ENCODE assay signal across 8 cellular contexts in genomic region chr1:174999216-174999925, GRCh38. TPM values are rescaled to one million over a fixed set of nuclear protein-coding genes. Genes with fewer than 3 reads are reported as not detected.
A peak's percentile ranks its signal among the peaks of the same experiment; 100 is the strongest.
DNase-seq lines count a peak whose midpoint lies in the region; ATAC-seq, FAIRE-seq and TF ChIP-seq lines count a peak whose summit lies in the region.

No MANE protein-coding gene starts in this region.

- H3K4me3 ChIP-seq in fibroblast of the aortic adventitia (ENCODE audit: low read depth, low read length): peak overlapping the region; percentile 79

- peak; percentile 98 for DNase-seq in ELR (ENCODE audit: low read depth)
- peak; percentile 69 for DNase-seq in H54 (ENCODE audit: insufficient read length, low spot score)
- peak; percentile 96 for DNase-seq in LoVo (ENCODE audit: low spot score)
- peak; percentile 99 for DNase-seq in RPMI8226
- peak; percentile 96 for DNase-seq in activated T-helper 2 cell treated with anti-CD3 and anti-CD28 coated beads, Interferon-gamma antibody, Interleukin-2, Interleukin-4, amounts not matched to agents 10 μg/mL and 5 μg/mL and 100 μg/mL, durations not matched to agents 14 hours and 24 hours and 36 hours (ENCODE audit: low spot score)
- DNase-seq in fibroblast of the aortic adventitia (ENCODE audit: low read depth): peak; percentile 100
- peak; percentile 94 for DNase-seq in natural killer cell
- DNase-seq in stimulated activated naive CD4-positive, alpha-beta T cell (lab: John Stamatoyannopoulos, UW): peak; percentile 97 to 100 (median 98)

- H3K9me3 Mint-ChIP-seq in activated T-helper 2 cell treated with anti-CD3 and anti-CD28 coated beads, Interferon-gamma antibody, Interleukin-2, Interleukin-4, amounts not matched to agents 10 μg/mL and 5 μg/mL and 100 μg/mL, durations not matched to agents 14 hours and 24 hours and 36 hours: no peaks in the 10 kb centered on the region
- no peaks in the 10 kb centered on the region for H3K9me3 Mint-ChIP-seq in natural killer cell

- H3K27ac Mint-ChIP-seq in activated T-helper 2 cell treated with anti-CD3 and anti-CD28 coated beads, Interferon-gamma antibody, Interleukin-2, Interleukin-4, amounts not matched to agents 10 μg/mL and 5 μg/mL and 100 μg/mL, durations not matched to agents 14 hours and 24 hours and 36 hours: no peak overlapping the region
- no peak overlapping the region for H3K27ac Mint-ChIP-seq in natural killer cell

- peaks cover 40% of the 10 kb centered on the region for H3K36me3 Mint-ChIP-seq in activated T-helper 2 cell treated with anti-CD3 and anti-CD28 coated beads, Interferon-gamma antibody, Interleukin-2, Interleukin-4, amounts not matched to agents 10 μg/mL and 5 μg/mL and 100 μg/mL, durations not matched to agents 14 hours and 24 hours and 36 hours (ENCODE audit: low read depth)
- H3K36me3 Mint-ChIP-seq in natural killer cell: no peaks in the 10 kb centered on the region

- no peak overlapping the region for H3K4me3 Mint-ChIP-seq in activated T-helper 2 cell treated with anti-CD3 and anti-CD28 coated beads, Interferon-gamma antibody, Interleukin-2, Interleukin-4, amounts not matched to agents 10 μg/mL and 5 μg/mL and 100 μg/mL, durations not matched to agents 14 hours and 24 hours and 36 hours (ENCODE audit: low read depth)
- H3K4me3 Mint-ChIP-seq in natural killer cell: no peak overlapping the region

- TF ChIP-seq POLR2A in H54 (IDR thresholded peaks at IDR 0.05; ENCODE audit: low read depth, low read length): peak; percentile 58

- H3K4me1 Mint-ChIP-seq in activated T-helper 2 cell treated with anti-CD3 and anti-CD28 coated beads, Interferon-gamma antibody, Interleukin-2, Interleukin-4, amounts not matched to agents 10 μg/mL and 5 μg/mL and 100 μg/mL, durations not matched to agents 14 hours and 24 hours and 36 hours (ENCODE audit: low read depth): peaks cover 38% of the 10 kb centered on the region
- H3K4me1 Mint-ChIP-seq in natural killer cell: peaks cover 33 to 34% of the 10 kb centered on the region in 2 donors

- ATAC-seq in natural killer cell: peak; percentile 77 to 91 (median 79)

- peak; percentile 71 for FAIRE-seq in H54 (lab: Jason Lieb, UNC)

- intact Hi-C loops in activated T-helper 2 cell treated with anti-CD3 and anti-CD28 coated beads, Interferon-gamma antibody, Interleukin-2, Interleukin-4, amounts not matched to agents 10 μg/mL and 5 μg/mL and 100 μg/mL, durations not matched to agents 14 hours and 24 hours and 36 hours (cut with micrococcal nuclease): loop anchor here (1.0 to 10.0 kb wide), 7 partner anchors 24 to 1523 kb away; partner anchors contain the start of genes GAS5, MRPS14, PRDX6 and RABGAP1L
- intact Hi-C loops in natural killer cell (cut with micrococcal nuclease): loop anchor here (1.0 kb wide), 3 partner anchors 24 to 200 kb away; partner anchors contain the start of gene MRPS14

- H3K27me3 Mint-ChIP-seq in activated T-helper 2 cell treated with anti-CD3 and anti-CD28 coated beads, Interferon-gamma antibody, Interleukin-2, Interleukin-4, amounts not matched to agents 10 μg/mL and 5 μg/mL and 100 μg/mL, durations not matched to agents 14 hours and 24 hours and 36 hours (ENCODE audit: low read depth): no peaks in the 10 kb centered on the region
- no peaks in the 10 kb centered on the region for H3K27me3 Mint-ChIP-seq in natural killer cell (ENCODE audit: low read depth in 2 of 2)

- TF ChIP-seq CTCF in fibroblast of the aortic adventitia (IDR thresholded peaks at IDR 0.05; ENCODE audit: insufficient read depth, low read length) (no peak), natural killer cell (IDR thresholded peaks at IDR 0.05) (no peak)

RNA-seq across cellular contexts. Expression of gene CACYBP, which starts 0.4 kb away (rescaled TPM):
- 311 and 318 TPM in 2 replicates for total RNA-seq in activated T-helper 2 cell treated with anti-CD3 and anti-CD28 coated beads, Interferon-gamma antibody, Interleukin-2, Interleukin-4, amounts not matched to agents 10 μg/mL and 5 μg/mL and 100 μg/mL, durations not matched to agents 14 hours and 24 hours and 36 hours
- total RNA-seq in fibroblast of the aortic adventitia (ENCODE audit: low replicate concordance) (99.6 and 108 TPM in 2 replicates), natural killer cell (10 to 100 TPM; 43.8 to 55.4 (median 51.9) TPM)

RNA-seq across cellular contexts. Expression of gene MRPS14, which starts 23.9 kb away (rescaled TPM):
- total RNA-seq in activated T-helper 2 cell treated with anti-CD3 and anti-CD28 coated beads, Interferon-gamma antibody, Interleukin-2, Interleukin-4, amounts not matched to agents 10 μg/mL and 5 μg/mL and 100 μg/mL, durations not matched to agents 14 hours and 24 hours and 36 hours: 31.5 and 32.9 TPM in 2 replicates
- total RNA-seq in fibroblast of the aortic adventitia (ENCODE audit: low replicate concordance) (20.9 and 29.5 TPM in 2 replicates), natural killer cell (10 to 100 TPM; 11.5 to 13.2 (median 12.0) TPM)

Comparison
In these comparisons a context has a peak if more than half of its experiments do, and no peak if none do; other contexts are left out.
1. Peak in every context shown above with its lines: DNase-seq, ATAC-seq and H3K4me3 ChIP-seq.